11 cellular contexts compared by ENCODE assay signal in genomic region chr12:96570579-96570978, GRCh38.
A peak's percentile ranks its signal among the peaks of the same experiment; 100 is the strongest.
DNase-seq lines count a peak whose midpoint lies in the region; ATAC-seq, FAIRE-seq and TF ChIP-seq lines count a peak whose summit lies in the region.
"Had no signal": no experiment of that assay in that cellular context is flagged by ENCODE, and none has a peak within 500 bp of the region (broad histone marks: within the 10 kb centered on the region; RNA-seq: fewer than 3 reads in every experiment).

No MANE protein-coding gene starts in this region.

- no peaks in the 10 kb centered on the region for H3K9me3 ChIP-seq in MM.1S (replicated peaks; ENCODE audit: insufficient read depth, low read length)
- H3K9me3 ChIP-seq in small intestine (ENCODE audit: control insufficient read depth, low read depth), result no peaks in the 10 kb centered on the region
- H3K9me3 ChIP-seq in upper lobe of left lung, result no peaks in the 10 kb centered on the region

- ATAC-seq in GM19395 (IDR thresholded peaks at IDR 0.05; ENCODE audit: unreplicated experiment) (peak; percentile 31), HG02938 (IDR thresholded peaks at IDR 0.05; ENCODE audit: unreplicated experiment) (peak; percentile 27), upper lobe of left lung (ENCODE audit: low FRiP score in 2 of 2) (no peak)
- ATAC-seq in natural killer cell treated with Interleukin-12 subunit alpha and Interleukin-12 subunit beta and Interleukin-15 and Interleukin-18, amount 100 ng/mL, for 72 hours, result no peak

- H3K27me3 Mint-ChIP-seq in natural killer cell treated with Interleukin-12 subunit alpha and Interleukin-12 subunit beta and Interleukin-15 and Interleukin-18, amount 100 ng/mL, for 72 hours, result peaks cover 27 to 36% of the 10 kb centered on the region in 2 donors

- FAIRE-seq in GM18507 (lab: Jason Lieb, UNC), result peak; percentile 41
- no peak for FAIRE-seq in small intestine (lab: Jason Lieb, UNC)
- FAIRE-seq in HTR-8/SVneo (lab: Jason Lieb, UNC), result no peak

- no peak for TF ChIP-seq EP300 in upper lobe of left lung (IDR thresholded peaks at IDR 0.05)

- H3K9me2 ChIP-seq in MM.1S (replicated peaks; ENCODE audit: insufficient read depth, low read length), result no peaks in the 10 kb centered on the region

- H3K27ac ChIP-seq in MM.1S (ENCODE audit: low read length), result peak overlapping the region; percentile 28; the same call in 1 of the 2 replicates
- no peak overlapping the region for H3K27ac ChIP-seq in small intestine (ENCODE audit: low read depth in 1 of 2, low read length in 1 of 2)
- no peak overlapping the region for H3K27ac ChIP-seq in upper lobe of left lung

- no peak for TF ChIP-seq POLR2A in upper lobe of left lung (IDR thresholded peaks at IDR 0.05)

- no peaks in the 10 kb centered on the region for H3K36me3 ChIP-seq in MM.1S (replicated peaks; ENCODE audit: insufficient read depth, low read length)
- H3K36me3 ChIP-seq in small intestine (ENCODE audit: control insufficient read depth in 2 of 2, insufficient read depth in 2 of 2, low read length in 2 of 2), result no peaks in the 10 kb centered on the region
- no peaks in the 10 kb centered on the region for H3K36me3 ChIP-seq in upper lobe of left lung

- no peaks in the 10 kb centered on the region for H3K79me2 ChIP-seq in MM.1S (ENCODE audit: low read length)

- H3K27me3 ChIP-seq in MM.1S (replicated peaks; ENCODE audit: insufficient read depth, low read length), result no peaks in the 10 kb centered on the region
- H3K27me3 ChIP-seq in small intestine (ENCODE audit: control insufficient read depth in 2 of 2, insufficient read depth in 2 of 2, low read length in 2 of 2), result peaks cover 0 to 2% of the 10 kb centered on the region in 2 donors
- H3K27me3 ChIP-seq in upper lobe of left lung, result no peaks in the 10 kb centered on the region

- peak overlapping the region; percentile 61 for H3K4me2 ChIP-seq in MM.1S (ENCODE audit: low read depth, low read length)

- H3K4me3 Mint-ChIP-seq in natural killer cell treated with Interleukin-12 subunit alpha and Interleukin-12 subunit beta and Interleukin-15 and Interleukin-18, amount 100 ng/mL, for 72 hours, result no peak overlapping the region

- peak overlapping the region; percentile 24; the same call in 1 of the 2 replicates for H2AFZ ChIP-seq in MM.1S (ENCODE audit: low read length)

- H4K20me1 ChIP-seq in MM.1S (ENCODE audit: insufficient read depth, low read length), result no peaks in the 10 kb centered on the region

- no peaks in the 10 kb centered on the region for H3K36me3 Mint-ChIP-seq in natural killer cell treated with Interleukin-12 subunit alpha and Interleukin-12 subunit beta and Interleukin-15 and Interleukin-18, amount 100 ng/mL, for 72 hours

- H3K4me1 Mint-ChIP-seq in natural killer cell treated with Interleukin-12 subunit alpha and Interleukin-12 subunit beta and Interleukin-15 and Interleukin-18, amount 100 ng/mL, for 72 hours (ENCODE audit: low read depth in 2 of 2), result peaks cover 6 to 7% of the 10 kb centered on the region in 2 donors

- H3K4me1 ChIP-seq in MM.1S (ENCODE audit: low read length) (peaks cover 7% of the 10 kb centered on the region; the same call in 1 of the 2 replicates), small intestine (ENCODE audit: control insufficient read depth in 2 of 2, insufficient read depth in 1 of 2, low read depth in 1 of 2, low read length in 1 of 2) (no peaks in the 10 kb centered on the region), upper lobe of left lung (no peaks in the 10 kb centered on the region)

- no peak overlapping the region for H3K27ac Mint-ChIP-seq in natural killer cell treated with Interleukin-12 subunit alpha and Interleukin-12 subunit beta and Interleukin-15 and Interleukin-18, amount 100 ng/mL, for 72 hours
- H3K27ac Mint-ChIP-seq: T-helper 1 cell treated with Interleukin-12 subunit alpha and Interleukin-12 subunit beta and Interleukin-4 antibody, amounts not matched to agents 30 μg/mL and 1 μg/mL, for 36 hours had no signal

- 0 out of 2 replicates have a peak, but pooled peaks cover 5% of the 10 kb centered on the region for H3F3A ChIP-seq in MM.1S (ENCODE audit: insufficient read depth, low read length)

- H3K9ac ChIP-seq in MM.1S (ENCODE audit: low read length), result no peak overlapping the region

- H3K9me3 Mint-ChIP-seq in natural killer cell treated with Interleukin-12 subunit alpha and Interleukin-12 subunit beta and Interleukin-15 and Interleukin-18, amount 100 ng/mL, for 72 hours, result no peaks in the 10 kb centered on the region
- H3K9me3 Mint-ChIP-seq: T-helper 1 cell treated with Interleukin-12 subunit alpha and Interleukin-12 subunit beta and Interleukin-4 antibody, amounts not matched to agents 30 μg/mL and 1 μg/mL, for 36 hours had no signal

- peak overlapping the region; percentile 14 for H3K4me3 ChIP-seq in MM.1S (ENCODE audit: low read length)
- no peak overlapping the region for H3K4me3 ChIP-seq in small intestine (ENCODE audit: low read depth in 1 of 2, low read length in 2 of 2)
- no peak overlapping the region for H3K4me3 ChIP-seq in upper lobe of left lung

- no peak for TF ChIP-seq CTCF in MM.1S (IDR thresholded peaks at IDR 0.05; ENCODE audit: low read length)
- no peak for TF ChIP-seq CTCF in upper lobe of left lung (IDR thresholded peaks at IDR 0.05)

- DNase-seq in GM18507 (ENCODE audit: extremely low spot score, insufficient read length, low read depth), result no peak
- DNase-seq in MM.1S, result no peak
- DNase-seq in small intestine, result no peak
- DNase-seq in natural killer cell treated with Interleukin-12 subunit alpha and Interleukin-12 subunit beta and Interleukin-15 and Interleukin-18, amount 100 ng/mL, for 72 hours (ENCODE audit: low spot score), result no peak
- DNase-seq in upper lobe of left lung, result no peak
- no peak for DNase-seq in HTR-8/SVneo (ENCODE audit: insufficient read length, low spot score)
- DNase-seq: amniotic stem cell, dermis blood vessel endothelial cell had no signal

Comparison
In these comparisons a context has a peak if more than half of its experiments do, and no peak if none do; other contexts are left out.
1. ATAC-seq: peak in GM19395 (single experiment) and HG02938 (single experiment); none in natural killer cell treated with Interleukin-12 subunit alpha and Interleukin-12 subunit beta and Interleukin-15 and Interleukin-18, amount 100 ng/mL, for 72 hours (0 of 2) and upper lobe of left lung (0 of 2).